1 cellular context compared by ENCODE assay signal in genomic region chr12:70242695-70243509, GRCh38.
TF ChIP-seq lines count a peak whose summit lies in the region.

CNOT2 (plus strand) TSS chr12:70243433; CDS start chr12:70278227, 34,794 bp downstream.

TF ChIP-seq in K562, 482 proteins besides CTCF, POLR2A, EP300 and RAD21 (continued from another document and continues in another):
- TF ChIP-seq ZNF395 (CRISPR knock-in tag; IDR thresholded peaks at IDR 0.05) (peak; percentile 2; the same call in 1 of the 2 replicates), RBM15 (IDR thresholded peaks at IDR 0.05; ENCODE audit: insufficient read depth, low read length) (no peak), CHD4 (IDR thresholded peaks at IDR 0.05; ENCODE audit: insufficient read depth, insufficient replicate concordance, low read depth, low read length, poor library complexity, severe bottlenecking) (no peak), ZNF324 (CRISPR knock-in tag; IDR thresholded peaks at IDR 0.05) (no peak), PBX2 (CRISPR knock-in tag; IDR thresholded peaks at IDR 0.05; ENCODE audit: low read depth) (no peak), PBX2 (tag; conservative IDR thresholded peaks at IDR 0.05; ENCODE audit: low read depth) (no peak), LCOR (CRISPR knock-in tag; IDR thresholded peaks at IDR 0.05) (peak; percentile 50; the same call in 1 of the 2 replicates), ZNF217 (CRISPR knock-in tag; IDR thresholded peaks at IDR 0.05) (no peak), ZNF311 (CRISPR knock-in tag; IDR thresholded peaks at IDR 0.05) (no peak), ILK (tag; IDR thresholded peaks at IDR 0.05; ENCODE audit: borderline replicate concordance, low read depth) (no peak), GABPB2 (CRISPR knock-in tag; conservative IDR thresholded peaks at IDR 0.05) (no peak), STAT5B (CRISPR knock-in tag; IDR thresholded peaks at IDR 0.05) (no peak), STAT6 (CRISPR knock-in tag; IDR thresholded peaks at IDR 0.05) (no peak), ZNF436 (CRISPR knock-in tag; IDR thresholded peaks at IDR 0.05) (no peak), HINFP (tag; conservative IDR thresholded peaks at IDR 0.05; ENCODE audit: low read depth) (no peak), ZNF407 (IDR thresholded peaks at IDR 0.05; ENCODE audit: low read depth) (peak; percentile 44; the same call in 1 of the 2 replicates), ILF3 (IDR thresholded peaks at IDR 0.05; ENCODE audit: borderline replicate concordance) (no peak), ATF2 (CRISPR knock-in tag; IDR thresholded peaks at IDR 0.05) (no peak), NFE2L1 (tag; IDR thresholded peaks at IDR 0.05; ENCODE audit: borderline replicate concordance, low read depth) (no peak), MIER1 (IDR thresholded peaks at IDR 0.05; ENCODE audit: low read depth) (no peak), UBTF (IDR thresholded peaks at IDR 0.05; ENCODE audit: borderline replicate concordance in 1 of 2, low read depth in 2 of 2, low read length in 2 of 2) (peak in 1 of 2 experiments; percentile 77; a peak in 3 of 4 replicates), TRIM25 (IDR thresholded peaks at IDR 0.05; ENCODE audit: borderline replicate concordance) (no peak), BRD4 (IDR thresholded peaks at IDR 0.05) (peak; percentile 95; the same call in 1 of the 2 replicates), NCOA6 (IDR thresholded peaks at IDR 0.05) (no peak), TFAP4 (CRISPR knock-in tag; IDR thresholded peaks at IDR 0.05; ENCODE audit: borderline replicate concordance) (peak; percentile 92), ZNF780A (CRISPR knock-in tag; IDR thresholded peaks at IDR 0.05) (no peak), CBFB (CRISPR knock-in tag; IDR thresholded peaks at IDR 0.05) (peak; percentile 72; the same call in 1 of the 2 replicates), DNMT1 (IDR thresholded peaks at IDR 0.05) (no peak), ZNF274 (IDR thresholded peaks at IDR 0.05; ENCODE audit: borderline replicate concordance, low read depth, low read length) (no peak), ATF7 (IDR thresholded peaks at IDR 0.05) (peak; percentile 73), ZNF282 (CRISPR knock-in tag; IDR thresholded peaks at IDR 0.05) (no peak), TSC22D4 (tag; IDR thresholded peaks at IDR 0.05) (no peak), DACH1 (IDR thresholded peaks at IDR 0.05; ENCODE audit: partially characterized antibody) (no peak)
